1 cellular context compared by ENCODE assay signal in the genomic region with DNA sequence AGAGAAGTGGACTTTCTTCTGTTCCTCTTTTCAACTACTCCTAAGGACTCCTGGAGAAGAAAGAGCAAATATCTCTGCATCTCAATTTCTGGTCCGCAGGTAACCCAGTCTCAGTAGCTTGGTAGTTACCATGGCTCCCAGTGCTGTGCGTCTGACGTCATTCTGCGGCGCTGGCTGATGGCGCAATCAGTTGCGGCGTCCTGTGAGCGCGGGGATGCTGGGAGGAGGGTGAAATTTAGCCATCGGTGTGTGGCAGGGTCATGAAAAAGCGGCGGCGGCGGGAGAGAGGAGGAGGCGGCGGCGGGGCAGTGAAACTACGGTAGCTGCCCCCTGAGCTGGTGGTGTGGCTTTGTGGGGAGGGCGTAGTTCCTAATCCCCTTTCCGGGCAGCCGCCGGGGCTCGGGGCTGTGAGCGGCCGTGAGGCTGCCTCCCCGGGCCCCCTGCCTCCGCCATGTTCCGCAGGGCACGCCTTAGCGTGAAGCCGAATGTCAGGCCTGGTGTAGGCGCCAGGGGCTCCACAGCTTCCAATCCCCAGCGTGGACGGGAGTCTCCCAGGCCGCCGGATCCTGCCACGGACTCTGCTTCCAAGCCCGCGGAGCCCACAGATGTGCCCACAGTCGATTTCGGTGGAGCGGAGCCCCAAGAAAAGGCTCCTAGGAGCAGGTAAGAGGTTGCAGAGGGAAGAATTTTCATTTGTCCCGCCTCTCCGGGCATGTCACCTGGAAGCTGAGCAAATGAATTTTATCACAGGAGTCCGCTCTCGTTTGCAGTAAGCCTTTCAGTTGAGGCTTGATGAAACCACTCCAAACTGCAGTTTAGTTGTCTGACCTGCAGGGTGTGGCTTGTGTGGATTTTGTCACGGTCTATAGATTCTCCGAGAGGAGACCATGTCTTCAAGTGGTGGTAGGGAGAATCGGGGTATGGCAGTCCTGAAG.
TF ChIP-seq lines count a peak whose summit lies in the region.

A gene with protein sequence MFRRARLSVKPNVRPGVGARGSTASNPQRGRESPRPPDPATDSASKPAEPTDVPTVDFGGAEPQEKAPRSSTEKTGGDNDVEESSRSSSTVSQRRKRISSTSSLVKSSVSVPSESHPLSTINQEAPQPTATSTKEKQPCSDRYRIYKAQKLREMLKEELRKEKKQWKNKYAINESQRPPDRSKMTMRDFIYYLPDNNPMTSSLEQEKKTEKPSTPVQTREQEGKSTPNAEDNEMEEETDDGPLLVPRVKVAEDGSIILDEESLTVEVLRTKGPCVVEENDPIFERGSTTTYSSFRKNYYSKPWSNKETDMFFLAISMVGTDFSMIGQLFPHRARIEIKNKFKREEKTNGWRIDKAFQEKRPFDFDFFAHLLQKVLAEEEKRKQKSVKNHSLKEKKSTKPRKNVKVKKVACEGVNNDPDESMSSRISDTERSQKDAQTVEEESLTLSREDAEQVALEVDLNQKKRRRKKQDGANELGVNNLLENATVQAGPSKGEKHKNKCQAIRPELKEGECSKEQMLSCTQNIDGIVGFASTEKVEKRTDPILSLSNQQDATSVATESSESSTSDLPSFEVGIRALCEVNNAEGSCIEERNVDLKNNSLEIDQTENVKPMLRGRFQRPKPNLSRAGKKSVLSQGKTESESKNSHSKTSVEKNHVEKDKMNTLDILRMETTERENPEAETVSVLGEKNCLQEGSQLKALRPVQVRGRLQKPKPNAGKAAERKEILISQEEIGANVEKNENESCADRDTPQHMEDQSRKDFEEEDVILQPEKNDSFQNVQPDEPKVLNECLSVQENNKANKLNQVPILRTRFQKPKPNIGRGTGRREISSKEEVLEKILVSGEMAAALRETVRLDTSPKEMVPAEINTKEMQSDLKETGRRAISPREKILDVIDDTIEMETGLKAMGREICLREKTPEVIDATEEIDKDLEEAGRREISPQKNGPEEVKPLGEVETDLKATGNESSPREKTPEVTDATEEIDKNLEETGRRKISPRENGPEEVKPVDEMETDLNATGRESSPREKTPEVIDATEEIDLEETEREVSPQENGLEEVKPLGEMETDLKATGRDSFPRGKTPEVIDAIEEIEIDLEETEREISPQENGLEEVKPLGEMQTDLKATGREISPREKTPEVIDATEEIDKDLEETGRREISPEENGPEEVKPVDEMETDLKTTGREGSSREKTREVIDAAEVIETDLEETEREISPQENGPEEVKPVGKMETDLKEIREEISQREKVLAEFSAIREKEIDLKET (N-terminal part only) (plus strand): TSS at position 225 of the 935 bp plus-strand sequence. CDS start 227 bp downstream, at position 452.

TF ChIP-seq in K562, 482 proteins besides CTCF, POLR2A, EP300 and RAD21 (continued from another document and continues in another):
- TF ChIP-seq, protein P1, sequence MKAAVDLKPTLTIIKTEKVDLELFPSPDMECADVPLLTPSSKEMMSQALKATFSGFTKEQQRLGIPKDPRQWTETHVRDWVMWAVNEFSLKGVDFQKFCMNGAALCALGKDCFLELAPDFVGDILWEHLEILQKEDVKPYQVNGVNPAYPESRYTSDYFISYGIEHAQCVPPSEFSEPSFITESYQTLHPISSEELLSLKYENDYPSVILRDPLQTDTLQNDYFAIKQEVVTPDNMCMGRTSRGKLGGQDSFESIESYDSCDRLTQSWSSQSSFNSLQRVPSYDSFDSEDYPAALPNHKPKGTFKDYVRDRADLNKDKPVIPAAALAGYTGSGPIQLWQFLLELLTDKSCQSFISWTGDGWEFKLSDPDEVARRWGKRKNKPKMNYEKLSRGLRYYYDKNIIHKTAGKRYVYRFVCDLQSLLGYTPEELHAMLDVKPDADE (conservative IDR thresholded peaks at IDR 0.05; ENCODE audit: control insufficient read depth, low read depth, low read length) = peak; percentile 92
- TF ChIP-seq, protein P2, sequence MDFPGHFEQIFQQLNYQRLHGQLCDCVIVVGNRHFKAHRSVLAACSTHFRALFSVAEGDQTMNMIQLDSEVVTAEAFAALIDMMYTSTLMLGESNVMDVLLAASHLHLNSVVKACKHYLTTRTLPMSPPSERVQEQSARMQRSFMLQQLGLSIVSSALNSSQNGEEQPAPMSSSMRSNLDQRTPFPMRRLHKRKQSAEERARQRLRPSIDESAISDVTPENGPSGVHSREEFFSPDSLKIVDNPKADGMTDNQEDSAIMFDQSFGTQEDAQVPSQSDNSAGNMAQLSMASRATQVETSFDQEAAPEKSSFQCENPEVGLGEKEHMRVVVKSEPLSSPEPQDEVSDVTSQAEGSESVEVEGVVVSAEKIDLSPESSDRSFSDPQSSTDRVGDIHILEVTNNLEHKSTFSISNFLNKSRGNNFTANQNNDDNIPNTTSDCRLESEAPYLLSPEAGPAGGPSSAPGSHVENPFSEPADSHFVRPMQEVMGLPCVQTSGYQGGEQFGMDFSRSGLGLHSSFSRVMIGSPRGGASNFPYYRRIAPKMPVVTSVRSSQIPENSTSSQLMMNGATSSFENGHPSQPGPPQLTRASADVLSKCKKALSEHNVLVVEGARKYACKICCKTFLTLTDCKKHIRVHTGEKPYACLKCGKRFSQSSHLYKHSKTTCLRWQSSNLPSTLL (IDR thresholded peaks at IDR 0.05) = no peak
- TF ChIP-seq, protein P3, sequence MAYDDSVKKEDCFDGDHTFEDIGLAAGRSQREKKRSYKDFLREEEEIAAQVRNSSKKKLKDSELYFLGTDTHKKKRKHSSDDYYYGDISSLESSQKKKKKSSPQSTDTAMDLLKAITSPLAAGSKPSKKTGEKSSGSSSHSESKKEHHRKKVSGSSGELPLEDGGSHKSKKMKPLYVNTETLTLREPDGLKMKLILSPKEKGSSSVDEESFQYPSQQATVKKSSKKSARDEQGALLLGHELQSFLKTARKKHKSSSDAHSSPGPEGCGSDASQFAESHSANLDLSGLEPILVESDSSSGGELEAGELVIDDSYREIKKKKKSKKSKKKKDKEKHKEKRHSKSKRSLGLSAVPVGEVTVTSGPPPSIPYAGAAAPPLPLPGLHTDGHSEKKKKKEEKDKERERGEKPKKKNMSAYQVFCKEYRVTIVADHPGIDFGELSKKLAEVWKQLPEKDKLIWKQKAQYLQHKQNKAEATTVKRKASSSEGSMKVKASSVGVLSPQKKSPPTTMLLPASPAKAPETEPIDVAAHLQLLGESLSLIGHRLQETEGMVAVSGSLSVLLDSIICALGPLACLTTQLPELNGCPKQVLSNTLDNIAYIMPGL (CRISPR knock-in tag; IDR thresholded peaks at IDR 0.05) = 0 out of 2 replicates have a peak, but pooled peaks have one; percentile 12
- TF ChIP-seq, protein P4, sequence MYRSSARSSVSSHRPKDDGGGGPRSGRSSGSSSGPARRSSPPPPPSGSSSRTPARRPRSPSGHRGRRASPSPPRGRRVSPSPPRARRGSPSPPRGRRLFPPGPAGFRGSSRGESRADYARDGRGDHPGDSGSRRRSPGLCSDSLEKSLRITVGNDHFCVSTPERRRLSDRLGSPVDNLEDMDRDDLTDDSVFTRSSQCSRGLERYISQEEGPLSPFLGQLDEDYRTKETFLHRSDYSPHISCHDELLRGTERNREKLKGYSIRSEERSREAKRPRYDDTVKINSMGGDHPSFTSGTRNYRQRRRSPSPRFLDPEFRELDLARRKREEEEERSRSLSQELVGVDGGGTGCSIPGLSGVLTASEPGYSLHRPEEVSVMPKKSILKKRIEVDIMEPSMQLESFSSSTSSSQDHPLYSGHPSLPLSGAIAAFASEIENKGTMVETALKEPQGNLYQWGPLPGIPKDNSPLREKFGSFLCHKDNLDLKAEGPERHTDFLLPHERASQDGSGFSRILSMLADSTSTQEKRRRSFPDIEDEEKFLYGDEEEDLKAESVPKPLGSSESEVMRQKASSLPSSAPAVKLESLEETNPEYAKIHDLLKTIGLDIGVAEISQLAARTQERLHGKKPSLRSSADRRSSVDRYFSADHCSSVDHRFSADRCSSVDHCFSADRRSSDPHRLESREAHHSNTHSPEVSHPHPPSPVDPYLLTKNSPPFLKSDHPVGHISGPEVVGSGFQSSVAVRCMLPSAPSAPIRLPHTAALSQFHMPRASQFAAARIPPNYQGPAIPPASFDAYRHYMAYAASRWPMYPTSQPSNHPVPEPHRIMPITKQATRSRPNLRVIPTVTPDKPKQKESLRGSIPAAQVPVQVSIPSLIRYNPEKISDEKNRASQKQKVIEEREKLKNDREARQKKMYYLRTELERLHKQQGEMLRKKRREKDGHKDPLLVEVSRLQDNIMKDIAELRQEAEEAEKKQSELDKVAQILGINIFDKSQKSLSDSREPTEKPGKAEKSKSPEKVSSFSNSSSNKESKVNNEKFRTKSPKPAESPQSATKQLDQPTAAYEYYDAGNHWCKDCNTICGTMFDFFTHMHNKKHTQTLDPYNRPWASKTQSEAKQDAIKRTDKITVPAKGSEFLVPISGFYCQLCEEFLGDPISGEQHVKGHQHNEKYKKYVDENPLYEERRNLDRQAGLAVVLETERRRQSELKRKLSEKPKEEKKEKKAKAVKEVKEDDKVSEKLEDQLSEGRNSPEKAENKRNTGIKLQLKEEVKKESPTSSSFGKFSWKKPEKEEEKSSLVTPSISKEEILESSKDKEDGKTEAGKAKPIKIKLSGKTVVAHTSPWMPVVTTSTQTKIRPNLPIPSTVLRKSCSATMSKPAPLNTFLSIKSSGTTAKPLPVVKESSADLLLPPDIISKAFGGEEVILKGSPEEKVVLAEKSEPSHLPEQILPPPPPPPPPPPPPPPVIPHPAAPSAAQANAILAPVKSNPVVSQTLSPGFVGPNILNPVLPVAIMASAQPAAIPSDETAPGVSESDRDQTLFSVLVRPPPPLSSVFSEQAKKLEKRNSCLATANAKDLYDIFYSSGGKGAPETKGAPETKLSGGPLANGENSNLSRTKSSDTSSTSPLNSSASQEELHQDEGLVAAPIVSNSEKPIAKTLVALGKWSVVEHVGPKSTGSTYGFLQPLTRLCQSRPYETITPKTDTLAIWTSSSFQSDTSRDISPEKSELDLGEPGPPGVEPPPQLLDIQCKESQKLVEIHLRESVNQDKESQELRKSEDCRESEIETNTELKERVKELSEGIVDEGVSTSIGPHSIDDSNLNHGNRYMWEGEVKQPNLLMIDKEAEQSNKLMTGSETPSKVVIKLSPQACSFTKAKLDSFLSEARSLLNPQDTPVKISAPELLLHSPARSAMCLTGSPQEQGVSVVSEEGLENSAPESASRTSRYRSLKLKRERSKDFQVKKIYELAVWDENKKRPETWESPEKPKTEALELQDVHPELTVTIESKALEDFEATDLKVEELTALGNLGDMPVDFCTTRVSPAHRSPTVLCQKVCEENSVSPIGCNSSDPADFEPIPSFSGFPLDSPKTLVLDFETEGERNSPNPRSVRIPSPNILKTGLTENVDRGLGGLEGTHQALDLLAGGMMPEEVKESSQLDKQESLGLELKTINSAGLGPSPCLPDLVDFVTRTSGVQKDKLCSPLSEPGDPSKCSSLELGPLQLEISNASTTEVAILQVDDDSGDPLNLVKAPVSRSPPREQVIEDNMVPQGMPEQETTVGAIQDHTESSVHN (IDR thresholded peaks at IDR 0.05; ENCODE audit: borderline replicate concordance in 1 of 2, low read depth in 1 of 2) = no peak
- TF ChIP-seq PHF8 (IDR thresholded peaks at IDR 0.05; ENCODE audit: borderline replicate concordance, low read length) = peak; percentile 87
- TF ChIP-seq XRCC3 (IDR thresholded peaks at IDR 0.05) = no peak
- TF ChIP-seq, protein P5, sequence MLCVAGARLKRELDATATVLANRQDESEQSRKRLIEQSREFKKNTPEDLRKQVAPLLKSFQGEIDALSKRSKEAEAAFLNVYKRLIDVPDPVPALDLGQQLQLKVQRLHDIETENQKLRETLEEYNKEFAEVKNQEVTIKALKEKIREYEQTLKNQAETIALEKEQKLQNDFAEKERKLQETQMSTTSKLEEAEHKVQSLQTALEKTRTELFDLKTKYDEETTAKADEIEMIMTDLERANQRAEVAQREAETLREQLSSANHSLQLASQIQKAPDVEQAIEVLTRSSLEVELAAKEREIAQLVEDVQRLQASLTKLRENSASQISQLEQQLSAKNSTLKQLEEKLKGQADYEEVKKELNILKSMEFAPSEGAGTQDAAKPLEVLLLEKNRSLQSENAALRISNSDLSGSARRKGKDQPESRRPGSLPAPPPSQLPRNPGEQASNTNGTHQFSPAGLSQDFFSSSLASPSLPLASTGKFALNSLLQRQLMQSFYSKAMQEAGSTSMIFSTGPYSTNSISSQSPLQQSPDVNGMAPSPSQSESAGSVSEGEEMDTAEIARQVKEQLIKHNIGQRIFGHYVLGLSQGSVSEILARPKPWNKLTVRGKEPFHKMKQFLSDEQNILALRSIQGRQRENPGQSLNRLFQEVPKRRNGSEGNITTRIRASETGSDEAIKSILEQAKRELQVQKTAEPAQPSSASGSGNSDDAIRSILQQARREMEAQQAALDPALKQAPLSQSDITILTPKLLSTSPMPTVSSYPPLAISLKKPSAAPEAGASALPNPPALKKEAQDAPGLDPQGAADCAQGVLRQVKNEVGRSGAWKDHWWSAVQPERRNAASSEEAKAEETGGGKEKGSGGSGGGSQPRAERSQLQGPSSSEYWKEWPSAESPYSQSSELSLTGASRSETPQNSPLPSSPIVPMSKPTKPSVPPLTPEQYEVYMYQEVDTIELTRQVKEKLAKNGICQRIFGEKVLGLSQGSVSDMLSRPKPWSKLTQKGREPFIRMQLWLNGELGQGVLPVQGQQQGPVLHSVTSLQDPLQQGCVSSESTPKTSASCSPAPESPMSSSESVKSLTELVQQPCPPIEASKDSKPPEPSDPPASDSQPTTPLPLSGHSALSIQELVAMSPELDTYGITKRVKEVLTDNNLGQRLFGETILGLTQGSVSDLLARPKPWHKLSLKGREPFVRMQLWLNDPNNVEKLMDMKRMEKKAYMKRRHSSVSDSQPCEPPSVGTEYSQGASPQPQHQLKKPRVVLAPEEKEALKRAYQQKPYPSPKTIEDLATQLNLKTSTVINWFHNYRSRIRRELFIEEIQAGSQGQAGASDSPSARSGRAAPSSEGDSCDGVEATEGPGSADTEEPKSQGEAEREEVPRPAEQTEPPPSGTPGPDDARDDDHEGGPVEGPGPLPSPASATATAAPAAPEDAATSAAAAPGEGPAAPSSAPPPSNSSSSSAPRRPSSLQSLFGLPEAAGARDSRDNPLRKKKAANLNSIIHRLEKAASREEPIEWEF (CRISPR knock-in tag; IDR thresholded peaks at IDR 0.05) = no peak
- TF ChIP-seq NONO (IDR thresholded peaks at IDR 0.05; ENCODE audit: low read depth in 2 of 2, low read length in 1 of 2) = peak in 1 of 2 experiments; percentile 67; a peak in 1 of 4 replicates
- 0 out of 2 replicates have a peak, but pooled peaks have one; percentile 23 for TF ChIP-seq CHD2 (IDR thresholded peaks at IDR 0.05; ENCODE audit: low read depth, low read length)
- TF ChIP-seq, protein P6, sequence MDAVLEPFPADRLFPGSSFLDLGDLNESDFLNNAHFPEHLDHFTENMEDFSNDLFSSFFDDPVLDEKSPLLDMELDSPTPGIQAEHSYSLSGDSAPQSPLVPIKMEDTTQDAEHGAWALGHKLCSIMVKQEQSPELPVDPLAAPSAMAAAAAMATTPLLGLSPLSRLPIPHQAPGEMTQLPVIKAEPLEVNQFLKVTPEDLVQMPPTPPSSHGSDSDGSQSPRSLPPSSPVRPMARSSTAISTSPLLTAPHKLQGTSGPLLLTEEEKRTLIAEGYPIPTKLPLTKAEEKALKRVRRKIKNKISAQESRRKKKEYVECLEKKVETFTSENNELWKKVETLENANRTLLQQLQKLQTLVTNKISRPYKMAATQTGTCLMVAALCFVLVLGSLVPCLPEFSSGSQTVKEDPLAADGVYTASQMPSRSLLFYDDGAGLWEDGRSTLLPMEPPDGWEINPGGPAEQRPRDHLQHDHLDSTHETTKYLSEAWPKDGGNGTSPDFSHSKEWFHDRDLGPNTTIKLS (IDR thresholded peaks at IDR 0.05; ENCODE audit: borderline replicate concordance, low read depth) = peak; percentile 47; the same call in 1 of the 2 replicates
- TF ChIP-seq ZNF561 (CRISPR knock-in tag; conservative IDR thresholded peaks at IDR 0.05) = no peak
- TF ChIP-seq, protein P7, sequence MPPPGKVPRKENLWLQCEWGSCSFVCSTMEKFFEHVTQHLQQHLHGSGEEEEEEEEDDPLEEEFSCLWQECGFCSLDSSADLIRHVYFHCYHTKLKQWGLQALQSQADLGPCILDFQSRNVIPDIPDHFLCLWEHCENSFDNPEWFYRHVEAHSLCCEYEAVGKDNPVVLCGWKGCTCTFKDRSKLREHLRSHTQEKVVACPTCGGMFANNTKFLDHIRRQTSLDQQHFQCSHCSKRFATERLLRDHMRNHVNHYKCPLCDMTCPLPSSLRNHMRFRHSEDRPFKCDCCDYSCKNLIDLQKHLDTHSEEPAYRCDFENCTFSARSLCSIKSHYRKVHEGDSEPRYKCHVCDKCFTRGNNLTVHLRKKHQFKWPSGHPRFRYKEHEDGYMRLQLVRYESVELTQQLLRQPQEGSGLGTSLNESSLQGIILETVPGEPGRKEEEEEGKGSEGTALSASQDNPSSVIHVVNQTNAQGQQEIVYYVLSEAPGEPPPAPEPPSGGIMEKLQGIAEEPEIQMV (tag; conservative IDR thresholded peaks at IDR 0.05; ENCODE audit: low read depth) = no peak
- TF ChIP-seq POLR2AphosphoS2 (IDR thresholded peaks at IDR 0.05; ENCODE audit: low read length) = no peak
